ENCODE assay signal across 8 cellular contexts in the genomic region with DNA sequence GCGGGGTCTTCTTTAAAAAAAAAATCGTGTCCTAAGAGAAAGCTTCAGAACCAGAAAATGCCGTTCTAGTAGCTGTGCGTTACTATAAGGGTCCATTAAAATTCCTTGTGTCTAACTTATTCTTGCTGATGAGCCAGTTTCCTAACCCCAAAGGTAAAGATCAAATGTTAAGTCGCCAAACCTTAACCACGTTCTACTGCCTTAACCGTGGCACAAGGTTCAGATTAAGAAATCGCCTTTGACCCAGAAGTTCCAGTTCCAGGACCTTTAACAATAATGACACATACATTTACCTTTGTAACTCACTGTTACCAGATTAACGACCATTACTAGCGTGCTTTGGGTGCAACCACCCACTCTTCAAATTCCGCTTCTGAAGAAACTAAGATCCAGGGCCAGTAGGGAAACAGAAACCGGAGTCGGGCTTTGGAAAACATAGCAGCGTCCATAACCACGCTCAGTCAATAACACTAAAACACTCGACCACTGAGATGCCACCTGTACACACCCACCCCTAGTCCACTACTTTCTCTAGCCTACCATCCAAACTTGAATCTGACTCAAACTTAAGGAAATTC. TPM values are rescaled to one million over a fixed set of nuclear protein-coding genes. Genes with fewer than 3 reads are reported as not detected.
DNase-seq lines count a peak whose midpoint lies in the region; ATAC-seq and TF ChIP-seq lines count a peak whose summit lies in the region.

No MANE protein-coding gene starts in this region.

- peak overlapping the region; percentile 99 for H3K9ac ChIP-seq in adipocyte (ENCODE audit: low read length)

- intact Hi-C loops in spleen (cut with DNase I; ENCODE audit: low total_unique reads), result loop anchor here (10.0 kb wide), 1 partner anchor 79 kb away; a partner anchor contains a TSS

- no peak for TF ChIP-seq POLR2A in spleen (IDR thresholded peaks at IDR 0.05)

- DNase-seq in NCI-H748 (lab: John Stamatoyannopoulos, UW; ENCODE audit: unreplicated experiment) (peak; percentile 50), NCI-H748 treated with DMSO at 0.1 percent for 48 hours (lab: John Stamatoyannopoulos, UW) (no peak), adipocyte (ENCODE audit: low read depth) (peak; percentile 65), spleen (no peak), Ammon's horn (ENCODE audit: low spot score) (no peak)
- peak; percentile 2 for DNase-seq in Jurkat, Clone E6-1 (ENCODE audit: low read depth, low spot score)

- peak; percentile 13 for ATAC-seq in GM21786 (IDR thresholded peaks at IDR 0.05; ENCODE audit: unreplicated experiment)

- H3K36me3 ChIP-seq in adipocyte (ENCODE audit: control insufficient read depth, insufficient read depth, low read length, severe bottlenecking) (peaks cover 3% of the 10 kb centered on the region), spleen (peaks cover 0 to 8% (median under 1%) of the 10 kb centered on the region in 6 donors)

- no peak for TF ChIP-seq CTCF in spleen (IDR thresholded peaks at IDR 0.05 in 8 of 11, conservative IDR thresholded peaks at IDR 0.05 in 3 of 11)

- no peaks in the 10 kb centered on the region for H3K9me3 ChIP-seq in adipocyte (ENCODE audit: control insufficient read depth, low read length)
- no peaks in the 10 kb centered on the region for H3K9me3 ChIP-seq in spleen

- H3K27me3 ChIP-seq in adipocyte (replicated peaks; ENCODE audit: control insufficient read depth, insufficient read depth, low read length) (no peaks in the 10 kb centered on the region), spleen (replicated peaks in 1 of 7) (peaks cover 0 to 9% (median 0%) of the 10 kb centered on the region in 7 donors)

- WGBS in spleen, 5 donors, result 7 to 10% (median 8%) methylated on average over 16 of the region's 16 CpGs

- H3K4me1 ChIP-seq in adipocyte (ENCODE audit: control insufficient read depth, insufficient read depth, low read length), result peaks cover 17% of the 10 kb centered on the region
- peaks cover 8 to 63% (median 39%) of the 10 kb centered on the region in 6 donors for H3K4me1 ChIP-seq in spleen

- H3K27ac ChIP-seq in spleen, result peak overlapping the region; percentile 68 to 94 (median 92)

- H3K4me3 ChIP-seq in Jurkat, Clone E6-1 (ENCODE audit: low read length), result peak overlapping the region; percentile 94
- H3K4me3 ChIP-seq in adipocyte (ENCODE audit: low read length) (peak overlapping the region; percentile 100), iPS-11a (ENCODE audit: low read depth, low read length) (peak overlapping the region; percentile 90), spleen (peak overlapping the region; percentile 49 to 87 (median 69))

RNA-seq across cellular contexts. Expression of a gene that starts 0.6 kb away (rescaled TPM):
- polyA plus RNA-seq in Jurkat, Clone E6-1 (2012; ENCODE audit: insufficient read depth, insufficient read length), result 13.7 TPM
- 10 to 100 TPM; 24.5 to 36.0 (median 26.8) TPM for total RNA-seq in spleen
- 10 to 100 TPM; 21.7 to 33.7 (median 29.3) TPM for polyA plus RNA-seq in spleen

Comparison
In these comparisons a context has a peak if more than half of its experiments do, and no peak if none do; other contexts are left out.
1. DNase-seq: peak in NCI-H748 (single experiment), Jurkat, Clone E6-1 (single experiment) and adipocyte (single experiment); none in NCI-H748 treated with DMSO at 0.1 percent for 48 hours (single experiment), spleen (single experiment) and Ammon's horn (single experiment).
2. Peak in every context shown above with its lines, with median percentiles within 50 percentile points of each other: H3K4me3 ChIP-seq.